Comparison of ENCODE assay signal across 18 cellular contexts in genomic region chr14:22802860-22803562, GRCh38. TPM values are rescaled to one million over a fixed set of nuclear protein-coding genes. Genes with fewer than 3 reads are reported as not detected.
A peak's percentile ranks its signal among the peaks of the same experiment; 100 is the strongest.
DNase-seq lines count a peak whose midpoint lies in the region; ATAC-seq and TF ChIP-seq lines count a peak whose summit lies in the region.
"Had no signal": no experiment of that assay in that cellular context is flagged by ENCODE, and none has a peak within 500 bp of the region (broad histone marks: within the 10 kb centered on the region; RNA-seq: fewer than 3 reads in every experiment).

No MANE protein-coding gene starts in this region.

- no peaks in the 10 kb centered on the region for H3K36me3 ChIP-seq in GM23338 (ENCODE audit: insufficient read depth)
- H3K36me3 ChIP-seq: right atrium auricular region had no signal

- H3K27me3 Mint-ChIP-seq in stimulated activated memory B cell treated with anti-CD40 and anti-IgM and Interleukin-4, amounts not matched to agents 10 μg/mL and 1 μg/mL and 100 μg/mL, for 72 hours: no peaks in the 10 kb centered on the region
- peaks cover 4% of the 10 kb centered on the region for H3K27me3 Mint-ChIP-seq in GM23338 (ENCODE audit: insufficient read depth, low read depth, poor library complexity)
- H3K27me3 Mint-ChIP-seq in activated T-helper 1 cell treated with anti-CD3 and anti-CD28 coated beads, Interleukin-12 subunit alpha, Interleukin-12 subunit beta, Interleukin-2, Interleukin-4 antibody, amounts not matched to agents 30 ng/mL and 10 ng/mL and 1 ng/mL, durations not matched to agents 14 hours and 24 hours and 36 hours (ENCODE audit: insufficient read depth): peaks cover 15% of the 10 kb centered on the region

- peaks cover 81% of the 10 kb centered on the region for H3K4me1 Mint-ChIP-seq in stimulated activated memory B cell treated with anti-CD40 and anti-IgM and Interleukin-4, amounts not matched to agents 10 μg/mL and 1 μg/mL and 100 μg/mL, for 72 hours
- H3K4me1 Mint-ChIP-seq in GM23338: peaks cover 6% of the 10 kb centered on the region
- no peaks in the 10 kb centered on the region for H3K4me1 Mint-ChIP-seq in activated T-helper 1 cell treated with anti-CD3 and anti-CD28 coated beads, Interleukin-12 subunit alpha, Interleukin-12 subunit beta, Interleukin-2, Interleukin-4 antibody, amounts not matched to agents 30 ng/mL and 10 ng/mL and 1 ng/mL, durations not matched to agents 14 hours and 24 hours and 36 hours (ENCODE audit: low read depth)
- H3K4me1 Mint-ChIP-seq: CD4-positive, CD25-positive, alpha-beta regulatory T cell; nephron had no signal

- H3K9me3 Mint-ChIP-seq in stimulated activated memory B cell treated with anti-CD40 and anti-IgM and Interleukin-4, amounts not matched to agents 10 μg/mL and 1 μg/mL and 100 μg/mL, for 72 hours: no peaks in the 10 kb centered on the region
- H3K9me3 Mint-ChIP-seq in GM23338: no peaks in the 10 kb centered on the region
- no peaks in the 10 kb centered on the region for H3K9me3 Mint-ChIP-seq in activated T-helper 1 cell treated with anti-CD3 and anti-CD28 coated beads, Interleukin-12 subunit alpha, Interleukin-12 subunit beta, Interleukin-2, Interleukin-4 antibody, amounts not matched to agents 30 ng/mL and 10 ng/mL and 1 ng/mL, durations not matched to agents 14 hours and 24 hours and 36 hours
- H3K9me3 Mint-ChIP-seq: nephron; stimulated activated naive CD8-positive, alpha-beta T cell treated with anti-CD3 and anti-CD28 coated beads, Interleukin-15, Interleukin-2, amounts not matched to agents 100 ng/mL and 50 ng/mL, for 24 hours had no signal

- H3K27ac ChIP-seq in GM23338 (ENCODE audit: low read depth): no peak overlapping the region
- H3K27ac ChIP-seq: body of pancreas, right atrium auricular region had no signal

- intact Hi-C loops in activated T-helper 1 cell treated with anti-CD3 and anti-CD28 coated beads, Interleukin-12 subunit alpha, Interleukin-12 subunit beta, Interleukin-2, Interleukin-4 antibody, amounts not matched to agents 30 ng/mL and 10 ng/mL and 1 ng/mL, durations not matched to agents 14 hours and 24 hours and 36 hours (cut with micrococcal nuclease): no loop called here

- H4K20me1 ChIP-seq in GM23338 (replicated peaks; ENCODE audit: insufficient read depth): no peaks in the 10 kb centered on the region

- H3K4me2 ChIP-seq in GM23338: no peak overlapping the region

- no peak for DNase-seq in GM23338 (ENCODE audit: low spot score)
- no peak for DNase-seq in activated T-helper 1 cell treated with anti-CD3 and anti-CD28 coated beads, Interleukin-12 subunit alpha, Interleukin-12 subunit beta, Interleukin-2, Interleukin-4 antibody, amounts not matched to agents 30 ng/mL and 10 ng/mL and 1 ng/mL, durations not matched to agents 14 hours and 24 hours and 36 hours (ENCODE audit: low spot score)
- DNase-seq in activated T-cell treated with anti-CD3 and anti-CD28 coated beads, Interleukin-2, amount 50 U/mL, for 48 hours: no peak
- DNase-seq: activated naive CD4-positive, alpha-beta T cell; body of pancreas; CD4-positive, CD25-positive, alpha-beta regulatory T cell; left ventricle myocardium superior; NCI-H1930; NCI-H748 treated with DMSO at 0.1 percent for 48 hours; SIG-M5 had no signal

- H3K79me2 ChIP-seq in GM23338 (replicated peaks; ENCODE audit: insufficient read depth): no peaks in the 10 kb centered on the region

- no peaks in the 10 kb centered on the region for H3K27me3 ChIP-seq in GM23338 (ENCODE audit: insufficient read depth)
- H3K27me3 ChIP-seq: body of pancreas, right atrium auricular region had no signal

- H3K9me2 ChIP-seq in GM23338 (ENCODE audit: insufficient read depth): peaks cover 5% of the 10 kb centered on the region; the same call in 1 of the 2 replicates

- peak; percentile 52 for ATAC-seq in GM18907 (IDR thresholded peaks at IDR 0.05; ENCODE audit: unreplicated experiment)
- ATAC-seq in GM21717 (IDR thresholded peaks at IDR 0.05; ENCODE audit: unreplicated experiment): peak; percentile 48
- peak; percentile 41 for ATAC-seq in HG03342 (IDR thresholded peaks at IDR 0.05; ENCODE audit: unreplicated experiment)
- peak; percentile 91 for ATAC-seq in stimulated activated memory B cell treated with anti-CD40 and anti-IgM and Interleukin-4, amounts not matched to agents 10 μg/mL and 1 μg/mL and 100 μg/mL, for 72 hours
- no peak for ATAC-seq in GM23338
- ATAC-seq: body of pancreas, HCT116, left ventricle myocardium superior had no signal

- H2AFZ ChIP-seq in GM23338: no peak overlapping the region

- TF ChIP-seq CTCF in GM23338 (conservative IDR thresholded peaks at IDR 0.05; ENCODE audit: low read depth in 2 of 2): no peak

- H3F3A ChIP-seq in GM23338 (replicated peaks; ENCODE audit: low read depth): no peaks in the 10 kb centered on the region; the same call in 1 of the 2 replicates

- H3K4me3 ChIP-seq in GM23338: no peak overlapping the region
- H3K4me3 ChIP-seq: body of pancreas, right atrium auricular region had no signal

- H3K27ac Mint-ChIP-seq in stimulated activated memory B cell treated with anti-CD40 and anti-IgM and Interleukin-4, amounts not matched to agents 10 μg/mL and 1 μg/mL and 100 μg/mL, for 72 hours: peak overlapping the region; percentile 79
- H3K27ac Mint-ChIP-seq in GM23338: no peak overlapping the region
- H3K27ac Mint-ChIP-seq in activated T-helper 1 cell treated with anti-CD3 and anti-CD28 coated beads, Interleukin-12 subunit alpha, Interleukin-12 subunit beta, Interleukin-2, Interleukin-4 antibody, amounts not matched to agents 30 ng/mL and 10 ng/mL and 1 ng/mL, durations not matched to agents 14 hours and 24 hours and 36 hours: no peak overlapping the region
- H3K27ac Mint-ChIP-seq: nephron; stimulated activated naive CD8-positive, alpha-beta T cell treated with anti-CD3 and anti-CD28 coated beads, Interleukin-15, Interleukin-2, amounts not matched to agents 100 ng/mL and 50 ng/mL, for 24 hours had no signal

- peaks cover 6% of the 10 kb centered on the region for H3K4me1 ChIP-seq in GM23338 (ENCODE audit: insufficient read depth)
- H3K4me1 ChIP-seq: right atrium auricular region had no signal

- peak overlapping the region; percentile 53 for H3K4me3 Mint-ChIP-seq in stimulated activated memory B cell treated with anti-CD40 and anti-IgM and Interleukin-4, amounts not matched to agents 10 μg/mL and 1 μg/mL and 100 μg/mL, for 72 hours
- H3K4me3 Mint-ChIP-seq in GM23338: no peak overlapping the region
- H3K4me3 Mint-ChIP-seq in activated T-helper 1 cell treated with anti-CD3 and anti-CD28 coated beads, Interleukin-12 subunit alpha, Interleukin-12 subunit beta, Interleukin-2, Interleukin-4 antibody, amounts not matched to agents 30 ng/mL and 10 ng/mL and 1 ng/mL, durations not matched to agents 14 hours and 24 hours and 36 hours: no peak overlapping the region
- H3K4me3 Mint-ChIP-seq: CD4-positive, CD25-positive, alpha-beta regulatory T cell; nephron; stimulated activated naive CD8-positive, alpha-beta T cell treated with anti-CD3 and anti-CD28 coated beads, Interleukin-15, Interleukin-2, amounts not matched to agents 100 ng/mL and 50 ng/mL, for 24 hours had no signal

- peaks cover 20% of the 10 kb centered on the region for H3K36me3 Mint-ChIP-seq in stimulated activated memory B cell treated with anti-CD40 and anti-IgM and Interleukin-4, amounts not matched to agents 10 μg/mL and 1 μg/mL and 100 μg/mL, for 72 hours
- H3K36me3 Mint-ChIP-seq in GM23338 (ENCODE audit: low read depth): no peaks in the 10 kb centered on the region
- H3K36me3 Mint-ChIP-seq in activated T-helper 1 cell treated with anti-CD3 and anti-CD28 coated beads, Interleukin-12 subunit alpha, Interleukin-12 subunit beta, Interleukin-2, Interleukin-4 antibody, amounts not matched to agents 30 ng/mL and 10 ng/mL and 1 ng/mL, durations not matched to agents 14 hours and 24 hours and 36 hours (ENCODE audit: low read depth): no peaks in the 10 kb centered on the region
- H3K36me3 Mint-ChIP-seq: CD4-positive, CD25-positive, alpha-beta regulatory T cell had no signal

TF ChIP-seq in GM23338, 12 proteins besides CTCF, POLR2A, EP300 and RAD21 (continues in another document):
- no peak for TF ChIP-seq POLR2AphosphoS5 (IDR thresholded peaks at IDR 0.05; ENCODE audit: low read depth)
- no peak for TF ChIP-seq ETS1 (IDR thresholded peaks at IDR 0.05)
- TF ChIP-seq JUNB (IDR thresholded peaks at IDR 0.05; ENCODE audit: unreplicated experiment): no peak

RNA-seq across cellular contexts. Expression of gene SLC7A7, which starts 12.2 kb away (rescaled TPM):
- total RNA-seq in GM23338 (2014; rRNA removed; shearing (Covaris generic)): 3.6 and 6.1 TPM in 2 replicates
- polyA plus RNA-seq in GM23338 (2016; fragmentation: Nextera tagmentation; extraction: Ambion mirVana): 2.7 and 4.1 TPM in 2 replicates
- total RNA-seq in activated T-helper 1 cell treated with anti-CD3 and anti-CD28 coated beads, Interleukin-12 subunit alpha, Interleukin-12 subunit beta, Interleukin-2, Interleukin-4 antibody, amounts not matched to agents 30 ng/mL and 10 ng/mL and 1 ng/mL, durations not matched to agents 14 hours and 24 hours and 36 hours: 0.61 TPM in 1 of 2 replicates, not detected in the other
- total RNA-seq: CD4-positive, CD25-positive, alpha-beta regulatory T cell had no signal

RNA-seq across cellular contexts. Expression of gene MRPL52, which starts 26.7 kb away (rescaled TPM):
- 131 and 138 TPM in 2 replicates for total RNA-seq in GM23338 (2014; rRNA removed; shearing (Covaris generic))
- 617 and 691 TPM in 2 replicates for polyA plus RNA-seq in GM23338 (2016; fragmentation: Nextera tagmentation; extraction: Ambion mirVana)
- 187 and 196 TPM in 2 replicates for total RNA-seq in activated T-helper 1 cell treated with anti-CD3 and anti-CD28 coated beads, Interleukin-12 subunit alpha, Interleukin-12 subunit beta, Interleukin-2, Interleukin-4 antibody, amounts not matched to agents 30 ng/mL and 10 ng/mL and 1 ng/mL, durations not matched to agents 14 hours and 24 hours and 36 hours

RNA-seq across cellular contexts. Expression of gene MMP14, which starts 33.4 kb away (rescaled TPM):
- 48.9 and 56.4 TPM in 2 replicates for total RNA-seq in GM23338 (2014; rRNA removed; shearing (Covaris generic))
- polyA plus RNA-seq in GM23338 (2016; fragmentation: Nextera tagmentation; extraction: Ambion mirVana): 6.5 and 7.0 TPM in 2 replicates
- total RNA-seq in activated T-helper 1 cell treated with anti-CD3 and anti-CD28 coated beads, Interleukin-12 subunit alpha, Interleukin-12 subunit beta, Interleukin-2, Interleukin-4 antibody, amounts not matched to agents 30 ng/mL and 10 ng/mL and 1 ng/mL, durations not matched to agents 14 hours and 24 hours and 36 hours: 1.5 and 2.6 TPM in 2 replicates
- polyA plus RNA-seq: CD4-positive, CD25-positive, alpha-beta regulatory T cell had no signal

RNA-seq across cellular contexts. Expression of gene OXA1L, which starts 36.5 kb away (rescaled TPM):
- 89.9 and 91.7 TPM in 2 replicates for total RNA-seq in GM23338 (2014; rRNA removed; shearing (Covaris generic))
- polyA plus RNA-seq in GM23338 (2016; fragmentation: Nextera tagmentation; extraction: Ambion mirVana): 57.6 and 61.7 TPM in 2 replicates
- total RNA-seq in activated T-helper 1 cell treated with anti-CD3 and anti-CD28 coated beads, Interleukin-12 subunit alpha, Interleukin-12 subunit beta, Interleukin-2, Interleukin-4 antibody, amounts not matched to agents 30 ng/mL and 10 ng/mL and 1 ng/mL, durations not matched to agents 14 hours and 24 hours and 36 hours: 125 and 127 TPM in 2 replicates

Comparison
In these comparisons a context has a peak if more than half of its experiments do, and no peak if none do; other contexts are left out.
1. RNA of gene MMP14, which starts 33.4 kb away (total RNA-seq): 48.9 to 56.4 TPM in GM23338; 1.5 to 2.6 TPM in activated T-helper 1 cell treated with anti-CD3 and anti-CD28 coated beads, Interleukin-12 subunit alpha, Interleukin-12 subunit beta, Interleukin-2, Interleukin-4 antibody, amounts not matched to agents 30 ng/mL and 10 ng/mL and 1 ng/mL, durations not matched to agents 14 hours and 24 hours and 36 hours; every median in the first group is over 10 times any median in the second.